ENCODE assay signal across 8 cellular contexts in genomic region chr5:142611154-142611553, GRCh38.
DNase-seq lines count a peak whose midpoint lies in the region; ATAC-seq and TF ChIP-seq lines count a peak whose summit lies in the region.

No MANE protein-coding gene starts in this region.

- no peak overlapping the region for H3K4me2 ChIP-seq in Loucy (ENCODE audit: low read depth, low read length, poor library complexity, severe bottlenecking)

- H3K4me1 ChIP-seq in Loucy (ENCODE audit: insufficient read depth, low read length, poor library complexity, severe bottlenecking) (no peaks in the 10 kb centered on the region), left ventricle myocardium inferior (peaks cover 34% of the 10 kb centered on the region), sigmoid colon (peaks cover 0 to 12% (median 5%) of the 10 kb centered on the region in 4 donors)

- no peaks in the 10 kb centered on the region for H3K9me2 ChIP-seq in Loucy (replicated peaks; ENCODE audit: low read depth, low read length)

- whole genome bisulfite sequencing in sigmoid colon, 2 donors, result 37 to 41% methylated on average over 8 of the region's 8 CpGs

- intact Hi-C loops in left ventricle myocardium inferior (cut with micrococcal nuclease), result loop anchor here (5.0 kb wide), 1 partner anchor 86 kb away; no protein-coding TSS in a partner anchor
- intact Hi-C loops in sigmoid colon (cut with DNase I), result loop anchor here (1.0 to 10.0 kb wide), 3 partner anchors 44 to 274 kb away; no protein-coding TSS in a partner anchor

- no peak overlapping the region for H2AFZ ChIP-seq in Loucy (ENCODE audit: low read length)

- TF ChIP-seq EP300 in sigmoid colon (IDR thresholded peaks at IDR 0.05), result no peak

- no peaks in the 10 kb centered on the region for H3F3A ChIP-seq in Loucy (ENCODE audit: low read depth)

- peak; percentile 79 for TF ChIP-seq CTCF in Loucy (conservative IDR thresholded peaks at IDR 0.05; ENCODE audit: low read length)
- TF ChIP-seq CTCF in left ventricle myocardium inferior (IDR thresholded peaks at IDR 0.05; ENCODE audit: borderline replicate concordance), result peak; percentile 98
- TF ChIP-seq CTCF in sigmoid colon (IDR thresholded peaks at IDR 0.05), result peak; percentile 84 to 93 (median 89)

- H3K27me3 ChIP-seq in Loucy (ENCODE audit: insufficient read depth, low read length, poor library complexity, severe bottlenecking), result no peaks in the 10 kb centered on the region
- no peaks in the 10 kb centered on the region for H3K27me3 ChIP-seq in left ventricle myocardium inferior (ENCODE audit: low read depth)
- H3K27me3 ChIP-seq in sigmoid colon, result no peaks in the 10 kb centered on the region

- no peak overlapping the region for H3K9ac ChIP-seq in Loucy (ENCODE audit: low read depth, low read length, poor library complexity, severe bottlenecking)

- peak; percentile 87 for ATAC-seq in GM21619 (IDR thresholded peaks at IDR 0.05; ENCODE audit: unreplicated experiment)

- H3K9me3 ChIP-seq in Loucy (ENCODE audit: insufficient read depth, low read depth, low read length), result no peaks in the 10 kb centered on the region
- no peaks in the 10 kb centered on the region for H3K9me3 ChIP-seq in left ventricle myocardium inferior (replicated peaks)
- no peaks in the 10 kb centered on the region for H3K9me3 ChIP-seq in sigmoid colon

- DNase-seq in EH (ENCODE audit: low read depth) (peak; percentile 68), SW480 (ENCODE audit: low spot score) (peak; percentile 81), left ventricle myocardium inferior (peak; percentile 71), sigmoid colon (peak; percentile 80), NCI-H187 treated with DMSO at 0.1 percent for 48 hours (lab: John Stamatoyannopoulos, UW) (no peak)
- peak; percentile 40 for DNase-seq in activated naive CD8-positive, alpha-beta T cell treated with anti-CD3 and anti-CD28 coated beads, Interleukin-2, amount 50 U/mL, for 16 hours (ENCODE audit: low read depth, low spot score)

- H3K27ac ChIP-seq in left ventricle myocardium inferior (replicated peaks) (no peak overlapping the region), sigmoid colon (no peak overlapping the region)

- H3K79me2 ChIP-seq in Loucy (ENCODE audit: insufficient read depth, low read length), result no peaks in the 10 kb centered on the region

- H3K36me3 ChIP-seq in Loucy (ENCODE audit: insufficient read depth, low read length) (no peaks in the 10 kb centered on the region), left ventricle myocardium inferior (no peaks in the 10 kb centered on the region), sigmoid colon (no peaks in the 10 kb centered on the region)

- no peaks in the 10 kb centered on the region for H4K20me1 ChIP-seq in Loucy (ENCODE audit: insufficient read depth, low read length, poor library complexity, severe bottlenecking)

- no peak overlapping the region for H3K4me3 ChIP-seq in Loucy (ENCODE audit: low read length, poor library complexity, severe bottlenecking)
- no peak overlapping the region for H3K4me3 ChIP-seq in left ventricle myocardium inferior
- no peak overlapping the region for H3K4me3 ChIP-seq in sigmoid colon

- TF ChIP-seq POLR2A in sigmoid colon (IDR thresholded peaks at IDR 0.05), result no peak
